Comparison of ENCODE assay signal across 1 cellular context in the genomic region with DNA sequence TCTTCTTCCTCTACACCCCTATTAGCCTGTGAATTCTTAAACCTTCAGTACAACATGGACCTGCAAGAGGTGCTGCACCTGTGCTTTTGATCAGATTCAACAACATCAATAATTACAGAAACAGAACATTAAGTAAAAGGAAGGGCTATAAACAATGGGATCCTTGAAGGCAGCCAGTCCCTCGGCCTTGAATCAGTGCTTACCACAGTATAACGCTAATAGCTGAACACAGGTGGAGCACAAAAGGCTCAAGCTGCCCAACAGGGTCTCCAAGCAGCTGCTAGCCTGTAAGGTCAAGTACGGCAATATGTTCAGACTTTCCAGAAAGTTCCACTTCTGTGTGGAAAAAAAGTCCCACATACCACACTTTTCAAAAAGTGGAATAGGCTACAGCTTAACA.
TF ChIP-seq lines count a peak whose summit lies in the region.

No MANE protein-coding gene starts in this region.

TF ChIP-seq in endothelial cell of umbilical vein, 7 proteins besides CTCF, POLR2A, EP300 and RAD21 (continued from another document):
- TF ChIP-seq, protein P1, sequence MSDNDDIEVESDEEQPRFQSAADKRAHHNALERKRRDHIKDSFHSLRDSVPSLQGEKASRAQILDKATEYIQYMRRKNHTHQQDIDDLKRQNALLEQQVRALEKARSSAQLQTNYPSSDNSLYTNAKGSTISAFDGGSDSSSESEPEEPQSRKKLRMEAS (IDR thresholded peaks at IDR 0.05; ENCODE audit: insufficient read depth, insufficient read length), result no peak
- TF ChIP-seq EZH2 (IDR thresholded peaks at IDR 0.05; ENCODE audit: borderline replicate concordance, low read depth, low read length, severe bottlenecking) (no peak), MYC (IDR thresholded peaks at IDR 0.05; ENCODE audit: low read depth, low read length) (no peak), GATA2 (IDR thresholded peaks at IDR 0.05; ENCODE audit: insufficient read depth, insufficient read length, low read depth, low read length) (no peak), JUN (IDR thresholded peaks at IDR 0.05; ENCODE audit: borderline replicate concordance, insufficient read depth, insufficient read length, low read depth) (no peak)
